21 cellular contexts compared by ENCODE assay signal in genomic region chr3:154872089-154872488, GRCh38.
DNase-seq lines count a peak whose midpoint lies in the region; ATAC-seq, FAIRE-seq and TF ChIP-seq lines count a peak whose summit lies in the region.
"Had no signal": no experiment of that assay in that cellular context is flagged by ENCODE, and none has a peak within 500 bp of the region (broad histone marks: within the 10 kb centered on the region; RNA-seq: fewer than 3 reads in every experiment).

No MANE protein-coding gene starts in this region.

- H3K27ac ChIP-seq in DND-41 (ENCODE audit: low read length) (no peak overlapping the region), kidney (ENCODE audit: low read depth in 2 of 2, low read length in 2 of 2) (no peak overlapping the region)
- H3K27ac ChIP-seq: BLaER1, SK-N-MC had no signal

- H2AFZ ChIP-seq in DND-41 (ENCODE audit: low read depth, low read length) (no peak overlapping the region), Loucy (ENCODE audit: low read length) (0 out of 2 replicates have a peak overlapping the region, but pooled peaks have one; percentile 43)

- H3K4me3 ChIP-seq in DND-41 (ENCODE audit: low read depth in 1 of 2, low read length in 2 of 2): no peak overlapping the region
- no peak overlapping the region for H3K4me3 ChIP-seq in Loucy (ENCODE audit: low read length, poor library complexity, severe bottlenecking)
- no peak overlapping the region for H3K4me3 ChIP-seq in kidney epithelial cell (ENCODE audit: low read depth, low read length)
- H3K4me3 ChIP-seq in kidney (ENCODE audit: low read length in 2 of 2): no peak overlapping the region
- H3K4me3 ChIP-seq: BLaER1, SK-N-MC had no signal

- H3K4me1 ChIP-seq in DND-41 (ENCODE audit: insufficient read depth, low read length) (peaks cover 15% of the 10 kb centered on the region), Loucy (ENCODE audit: insufficient read depth, low read length, poor library complexity, severe bottlenecking) (no peaks in the 10 kb centered on the region), kidney (ENCODE audit: control insufficient read depth in 1 of 2, insufficient read depth in 1 of 2, low read depth in 1 of 2, low read length in 2 of 2) (no peaks in the 10 kb centered on the region)

- H3K36me3 ChIP-seq in DND-41 (ENCODE audit: insufficient read depth, low read length) (no peaks in the 10 kb centered on the region), Loucy (ENCODE audit: insufficient read depth, low read length) (no peaks in the 10 kb centered on the region), kidney epithelial cell (ENCODE audit: control insufficient read depth, insufficient read depth, low read length) (no peaks in the 10 kb centered on the region), kidney (ENCODE audit: control insufficient read depth in 1 of 2, insufficient read depth in 2 of 2, low read length in 2 of 2) (no peaks in the 10 kb centered on the region)
- H3K36me3 ChIP-seq: BLaER1 had no signal

- no peaks in the 10 kb centered on the region for H4K20me1 ChIP-seq in DND-41 (ENCODE audit: insufficient read depth, low read length)
- H4K20me1 ChIP-seq in Loucy (ENCODE audit: insufficient read depth, low read length, poor library complexity, severe bottlenecking): no peaks in the 10 kb centered on the region
- H4K20me1 ChIP-seq: BLaER1 had no signal

- no peak for FAIRE-seq in kidney (lab: Jason Lieb, UNC)
- FAIRE-seq: GM12891, GM19239, RCC 7860 had no signal

- no peak overlapping the region for H3K9ac ChIP-seq in DND-41 (ENCODE audit: low read depth, low read length)
- no peak overlapping the region for H3K9ac ChIP-seq in Loucy (ENCODE audit: low read depth, low read length, poor library complexity, severe bottlenecking)
- H3K9ac ChIP-seq in kidney (ENCODE audit: low read length in 2 of 2): no peak overlapping the region
- H3K9ac ChIP-seq: BLaER1 had no signal

- H3F3A ChIP-seq in Loucy (ENCODE audit: low read depth): no peaks in the 10 kb centered on the region

- intact Hi-C loops in sciatic nerve (cut with DNase I) (no loop called here), kidney (cut with DNase I) (no loop called here)

- H3K9me3 ChIP-seq in DND-41 (ENCODE audit: insufficient read depth, low read length, severe bottlenecking) (no peaks in the 10 kb centered on the region), Loucy (ENCODE audit: insufficient read depth, low read depth, low read length) (no peaks in the 10 kb centered on the region), kidney (ENCODE audit: control insufficient read depth in 1 of 2, low read length in 2 of 2) (no peaks in the 10 kb centered on the region)

- TF ChIP-seq CTCF in DND-41 (IDR thresholded peaks at IDR 0.05; ENCODE audit: borderline replicate concordance, extremely low read depth, low read length, poor library complexity, severe bottlenecking): no peak
- no peak for TF ChIP-seq CTCF in Loucy (conservative IDR thresholded peaks at IDR 0.05; ENCODE audit: low read length)
- TF ChIP-seq CTCF in kidney epithelial cell (IDR thresholded peaks at IDR 0.05; ENCODE audit: insufficient read depth, low read length, poor library complexity, severe bottlenecking): no peak
- TF ChIP-seq CTCF in kidney (IDR thresholded peaks at IDR 0.05; ENCODE audit: borderline replicate concordance, extremely low read depth, insufficient read depth): no peak

- H3K79me2 ChIP-seq in DND-41 (ENCODE audit: insufficient read depth, low read length) (no peaks in the 10 kb centered on the region), Loucy (ENCODE audit: insufficient read depth, low read length) (no peaks in the 10 kb centered on the region)

- H3K4me2 ChIP-seq in DND-41 (ENCODE audit: insufficient read depth, low read length) (no peak overlapping the region), Loucy (ENCODE audit: low read depth, low read length, poor library complexity, severe bottlenecking) (no peak overlapping the region)
- H3K4me2 ChIP-seq: BLaER1 had no signal

- no peaks in the 10 kb centered on the region for H3K9me2 ChIP-seq in Loucy (replicated peaks; ENCODE audit: low read depth, low read length)

- DNase-seq in DND-41 (no peak), kidney epithelial cell (ENCODE audit: low read depth) (peak; percentile 7), sciatic nerve (ENCODE audit: low spot score) (no peak), kidney (no peak), glomerular visceral epithelial cell (ENCODE audit: extremely low spot score) (no peak)
- no peak for DNase-seq in stimulated activated CD4-positive, alpha-beta T cell treated with anti-CD3 and anti-CD28 coated beads, Interleukin-4, amount 100 ng/mL, for 24 hours
- DNase-seq: CD4-positive, alpha-beta memory T cell; DMS53; HCEC 1CT; MV-4-11; NCI-H2029; NCI-H2171 treated with DMSO at 0.1 percent for 48 hours; NCI-H446; NCI-H69; Right ventricle myocardium superior had no signal

- H3K27me3 ChIP-seq in DND-41 (ENCODE audit: insufficient read depth, low read length, poor library complexity) (no peaks in the 10 kb centered on the region), Loucy (ENCODE audit: insufficient read depth, low read length, poor library complexity, severe bottlenecking) (no peaks in the 10 kb centered on the region), kidney epithelial cell (ENCODE audit: control insufficient read depth, insufficient read depth, low read length) (no peaks in the 10 kb centered on the region)
- H3K27me3 ChIP-seq: BLaER1 had no signal

- 0 out of 3 replicates have a peak, but pooled peaks have one; percentile 31 for ATAC-seq in DND-41 (ENCODE audit: insufficient read depth, low read depth)
- peak; percentile 53 for ATAC-seq in sciatic nerve
